ENCODE assay signal across 31 cellular contexts in the genomic region with DNA sequence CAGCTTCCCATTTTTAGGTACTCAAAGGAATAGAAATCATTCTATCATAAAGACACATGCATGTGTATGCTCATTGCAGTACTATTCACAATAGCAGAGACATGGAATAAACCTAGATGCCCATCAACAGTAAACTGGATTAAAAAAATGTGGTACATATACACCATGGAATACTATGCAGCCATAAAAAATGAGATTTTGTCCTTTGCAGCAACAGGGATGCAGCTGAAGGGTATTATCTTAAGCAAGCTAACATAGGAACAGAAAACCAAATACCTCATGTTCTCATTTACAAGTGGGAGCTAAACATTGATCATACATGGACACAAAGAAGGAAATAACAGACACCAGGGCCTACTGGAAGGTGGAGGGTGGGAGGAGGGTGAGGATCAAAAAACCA. TPM values are rescaled to one million over a fixed set of nuclear protein-coding genes. Genes with fewer than 3 reads are reported as not detected.
"Had no signal": no experiment of that assay in that cellular context is flagged by ENCODE, and none has a peak within 500 bp of the region (broad histone marks: within the 10 kb centered on the region; RNA-seq: fewer than 3 reads in every experiment).

No MANE protein-coding gene starts in this region.

- DNase-seq: stimulated activated CD4-positive, alpha-beta T cell treated with anti-CD3 and anti-CD28 coated beads, Interleukin-2, amount 100 ng/mL, for 48 hours; stimulated activated CD4-positive, alpha-beta T cell treated with anti-CD3 and anti-CD28 coated beads, Interleukin-4, amount 100 ng/mL, for 1 hour; stimulated activated CD4-positive, alpha-beta T cell treated with anti-CD3 and anti-CD28 coated beads, Interleukin-4, amount 100 ng/mL, for 24 hours; stimulated activated CD4-positive, alpha-beta T cell treated with anti-CD3 and anti-CD28 coated beads, Interleukin-4, amount 100 ng/mL, for 4 hours; stimulated activated CD8-positive, alpha-beta memory T cell treated with anti-CD3 and anti-CD28 coated beads, Interleukin-4, amount 100 ng/mL, for 48 hours; stimulated activated naive B cell treated with anti-CD40 and anti-IgM and Interleukin-4, amounts not matched to agents 10 μg/mL and 1 μg/mL and 100 μg/mL, for 72 hours; stimulated activated naive CD4-positive, alpha-beta T cell; stimulated activated naive CD4-positive, alpha-beta T cell treated with Interleukin-2 at 50 U/mL for 16 hours; stimulated activated naive CD8-positive, alpha-beta T cell treated with anti-CD3 and anti-CD28 coated beads, Interleukin-15, amount 100 ng/mL, for 72 hours; stimulated activated naive CD8-positive, alpha-beta T cell treated with anti-CD3 and anti-CD28 coated beads, Interleukin-15, Interleukin-2, amounts not matched to agents 100 U/mL and 50 U/mL, for 24 hours; stomach; substantia nigra; testis; thyroid gland; tibial artery; transverse colon; trophoblast cell; upper lobe of left lung; upper lobe of right lung; uterus had no signal

- H3K9me3 ChIP-seq: suprapubic skin, testis, thoracic aorta, thyroid gland, tibial artery, tibial nerve, transverse colon, upper lobe of left lung, upper lobe of right lung, uterus, vagina had no signal

- H3K36me3 Mint-ChIP-seq: stimulated activated effector memory CD8-positive, alpha-beta T cell treated with anti-CD3 and anti-CD28 coated beads, Interleukin-12 subunit alpha, Interleukin-12 subunit beta, amount 100 ng/mL, for 72 hours; stimulated activated memory B cell treated with anti-CD40 and anti-IgM and Interleukin-4, amounts not matched to agents 10 μg/mL and 1 μg/mL and 100 μg/mL, for 72 hours; stimulated activated naive B cell treated with anti-CD40 and anti-IgM and Interleukin-4, amounts not matched to agents 10 μg/mL and 1 μg/mL and 100 μg/mL, for 72 hours; type B pancreatic cell had no signal

- ATAC-seq: stimulated activated effector memory CD8-positive, alpha-beta T cell treated with anti-CD3 and anti-CD28 coated beads, Interleukin-12 subunit alpha, Interleukin-12 subunit beta, amount 100 ng/mL, for 72 hours; stimulated activated memory B cell treated with anti-CD40 and anti-IgM and Interleukin-4, amounts not matched to agents 10 μg/mL and 1 μg/mL and 100 μg/mL, for 72 hours; stimulated activated naive B cell treated with anti-CD40 and anti-IgM and Interleukin-4, amounts not matched to agents 10 μg/mL and 1 μg/mL and 100 μg/mL, for 72 hours; stimulated activated naive CD8-positive, alpha-beta T cell treated with anti-CD3 and anti-CD28 coated beads, Interleukin-15, amount 100 ng/mL, for 72 hours; stimulated activated naive CD8-positive, alpha-beta T cell treated with anti-CD3 and anti-CD28 coated beads, Interleukin-15, Interleukin-2, amounts not matched to agents 100 U/mL and 50 U/mL, for 24 hours; upper lobe of right lung had no signal

- H3K27ac ChIP-seq: stomach, suprapubic skin, testis, thoracic aorta, thyroid gland, tibial artery, tibial nerve, transverse colon, upper lobe of left lung, upper lobe of right lung, uterus, vagina had no signal

- H3K4me1 Mint-ChIP-seq: stimulated activated effector memory CD8-positive, alpha-beta T cell treated with anti-CD3 and anti-CD28 coated beads, Interleukin-12 subunit alpha, Interleukin-12 subunit beta, amount 100 ng/mL, for 72 hours; stimulated activated memory B cell treated with anti-CD40 and anti-IgM and Interleukin-4, amounts not matched to agents 10 μg/mL and 1 μg/mL and 100 μg/mL, for 72 hours; stimulated activated naive B cell treated with anti-CD40 and anti-IgM and Interleukin-4, amounts not matched to agents 10 μg/mL and 1 μg/mL and 100 μg/mL, for 72 hours; stimulated activated naive CD8-positive, alpha-beta T cell treated with anti-CD3 and anti-CD28 coated beads, Interleukin-15, amount 100 ng/mL, for 72 hours had no signal

- H3K9me3 Mint-ChIP-seq: stimulated activated effector memory CD8-positive, alpha-beta T cell treated with anti-CD3 and anti-CD28 coated beads, Interleukin-12 subunit alpha, Interleukin-12 subunit beta, amount 100 ng/mL, for 72 hours; stimulated activated memory B cell treated with anti-CD40 and anti-IgM and Interleukin-4, amounts not matched to agents 10 μg/mL and 1 μg/mL and 100 μg/mL, for 72 hours; stimulated activated naive B cell treated with anti-CD40 and anti-IgM and Interleukin-4, amounts not matched to agents 10 μg/mL and 1 μg/mL and 100 μg/mL, for 72 hours; stimulated activated naive CD8-positive, alpha-beta T cell treated with anti-CD3 and anti-CD28 coated beads, Interleukin-15, amount 100 ng/mL, for 72 hours; stimulated activated naive CD8-positive, alpha-beta T cell treated with anti-CD3 and anti-CD28 coated beads, Interleukin-15, Interleukin-2, amounts not matched to agents 100 ng/mL and 50 ng/mL, for 24 hours; type B pancreatic cell had no signal

- H3K4me3 ChIP-seq: stomach, suprapubic skin, testis, thoracic aorta, thyroid gland, tibial artery, tibial nerve, transverse colon, upper lobe of left lung, upper lobe of right lung, uterus, vagina had no signal

- H3K4me3 Mint-ChIP-seq: stimulated activated effector memory CD8-positive, alpha-beta T cell treated with anti-CD3 and anti-CD28 coated beads, Interleukin-12 subunit alpha, Interleukin-12 subunit beta, amount 100 ng/mL, for 72 hours; stimulated activated memory B cell treated with anti-CD40 and anti-IgM and Interleukin-4, amounts not matched to agents 10 μg/mL and 1 μg/mL and 100 μg/mL, for 72 hours; stimulated activated naive B cell treated with anti-CD40 and anti-IgM and Interleukin-4, amounts not matched to agents 10 μg/mL and 1 μg/mL and 100 μg/mL, for 72 hours; stimulated activated naive CD8-positive, alpha-beta T cell treated with anti-CD3 and anti-CD28 coated beads, Interleukin-15, amount 100 ng/mL, for 72 hours; stimulated activated naive CD8-positive, alpha-beta T cell treated with anti-CD3 and anti-CD28 coated beads, Interleukin-15, Interleukin-2, amounts not matched to agents 100 ng/mL and 50 ng/mL, for 24 hours; type B pancreatic cell had no signal

- FAIRE-seq: urothelium cell line had no signal

- H3K4me1 ChIP-seq: stomach, suprapubic skin, testis, tibial artery, tibial nerve, transverse colon, upper lobe of left lung, upper lobe of right lung, uterus, vagina had no signal

- H3K27me3 ChIP-seq: stomach, testis, thyroid gland, tibial artery, tibial nerve, transverse colon, upper lobe of left lung, upper lobe of right lung, uterus, vagina had no signal

- H3K36me3 ChIP-seq: stomach, suprapubic skin, thoracic aorta, thyroid gland, tibial artery, tibial nerve, transverse colon, upper lobe of left lung, upper lobe of right lung, uterus, vagina had no signal

- H3K27ac Mint-ChIP-seq: stimulated activated effector memory CD8-positive, alpha-beta T cell treated with anti-CD3 and anti-CD28 coated beads, Interleukin-12 subunit alpha, Interleukin-12 subunit beta, amount 100 ng/mL, for 72 hours; stimulated activated memory B cell treated with anti-CD40 and anti-IgM and Interleukin-4, amounts not matched to agents 10 μg/mL and 1 μg/mL and 100 μg/mL, for 72 hours; stimulated activated naive B cell treated with anti-CD40 and anti-IgM and Interleukin-4, amounts not matched to agents 10 μg/mL and 1 μg/mL and 100 μg/mL, for 72 hours; stimulated activated naive CD8-positive, alpha-beta T cell treated with anti-CD3 and anti-CD28 coated beads, Interleukin-15, amount 100 ng/mL, for 72 hours; stimulated activated naive CD8-positive, alpha-beta T cell treated with anti-CD3 and anti-CD28 coated beads, Interleukin-15, Interleukin-2, amounts not matched to agents 100 ng/mL and 50 ng/mL, for 24 hours; type B pancreatic cell had no signal

RNA-seq across cellular contexts. Expression of gene COL6A5, which starts 33.1 kb away (rescaled TPM):
- total RNA-seq: subcutaneous adipose tissue, thoracic aorta, tibial nerve, transverse colon, ureter, vagina had no signal
